20 cellular contexts compared by ENCODE assay signal in genomic region chr2:231576465-231576864, GRCh38. TPM values are rescaled to one million over a fixed set of nuclear protein-coding genes. Genes with fewer than 3 reads are reported as not detected.
"Had no signal": no experiment of that assay in that cellular context is flagged by ENCODE, and none has a peak within 500 bp of the region (broad histone marks: within the 10 kb centered on the region; RNA-seq: fewer than 3 reads in every experiment).

No MANE protein-coding gene starts in this region.

- H3K27ac Mint-ChIP-seq: activated CD8-positive, alpha-beta T cell treated with anti-CD3 and anti-CD28 coated beads for 36 hours; activated naive CD4-positive, alpha-beta T cell treated with anti-CD3 and anti-CD28 coated beads, Interleukin-2, amount 50 U/mL, for 72 hours; natural killer cell; progenitor cell of endocrine pancreas; stimulated activated naive B cell treated with anti-CD40 and anti-IgM and Interleukin-4, amounts not matched to agents 10 μg/mL and 1 μg/mL and 100 μg/mL, for 72 hours; T-helper 17 cell had no signal

- H3K4me3 ChIP-seq: cardiac muscle cell, esophagus muscularis mucosa, skin epidermis, tibial nerve had no signal

- DNase-seq: activated CD4-positive, alpha-beta T cell treated with anti-CD3 and anti-CD28 coated beads for 48 hours; activated CD8-positive, alpha-beta T cell treated with anti-CD3 and anti-CD28 coated beads for 36 hours; activated gamma-delta T cell; activated T-cell treated with anti-CD3 and anti-CD28 coated beads, Interleukin-2, amount 50 U/mL, for 48 hours; mammary epithelial cell; natural killer cell; nucleus accumbens; right cardiac atrium; stimulated activated CD4-positive, alpha-beta T cell treated with anti-CD3 and anti-CD28 coated beads, Interleukin-15, amount 100 ng/mL, for 24 hours; stimulated activated CD4-positive, alpha-beta T cell treated with anti-CD3 and anti-CD28 coated beads, Interleukin-4, amount 100 ng/mL, for 1 hour; stimulated activated naive B cell treated with anti-CD40 and anti-IgM and Interleukin-4, amounts not matched to agents 10 μg/mL and 1 μg/mL and 100 μg/mL, for 72 hours; T-helper 17 cell had no signal

- ATAC-seq: activated CD8-positive, alpha-beta T cell treated with anti-CD3 and anti-CD28 coated beads for 36 hours; activated naive CD4-positive, alpha-beta T cell treated with anti-CD3 and anti-CD28 coated beads, Interleukin-2, amount 50 U/mL, for 72 hours; stimulated activated naive B cell treated with anti-CD40 and anti-IgM and Interleukin-4, amounts not matched to agents 10 μg/mL and 1 μg/mL and 100 μg/mL, for 72 hours; T-helper 17 cell had no signal

- H3K9me3 ChIP-seq: esophagus muscularis mucosa, tibial nerve had no signal

- H3K36me3 ChIP-seq: cardiac muscle cell, esophagus muscularis mucosa, tibial nerve had no signal

- H3K27me3 ChIP-seq: cardiac muscle cell, esophagus muscularis mucosa, tibial nerve had no signal

- H3K36me3 Mint-ChIP-seq: activated naive CD4-positive, alpha-beta T cell treated with anti-CD3 and anti-CD28 coated beads, Interleukin-2, amount 50 U/mL, for 72 hours; natural killer cell had no signal

- H3K4me3 Mint-ChIP-seq: activated CD8-positive, alpha-beta T cell treated with anti-CD3 and anti-CD28 coated beads for 36 hours; stimulated activated naive B cell treated with anti-CD40 and anti-IgM and Interleukin-4, amounts not matched to agents 10 μg/mL and 1 μg/mL and 100 μg/mL, for 72 hours; T-helper 17 cell had no signal

- H3K27ac ChIP-seq: cardiac muscle cell, esophagus muscularis mucosa, skin epidermis, tibial nerve had no signal

- H3K27me3 Mint-ChIP-seq: progenitor cell of endocrine pancreas, T-helper 17 cell had no signal

RNA-seq across cellular contexts. Expression of gene TEX44, which starts 16.2 kb away (rescaled TPM):
- total RNA-seq: activated CD8-positive, alpha-beta T cell treated with anti-CD3 and anti-CD28 coated beads for 36 hours; activated naive CD4-positive, alpha-beta T cell treated with anti-CD3 and anti-CD28 coated beads, Interleukin-2, amount 50 U/mL, for 72 hours; cardiac muscle cell; esophagus muscularis mucosa; mammary epithelial cell; mucosa of gallbladder; natural killer cell; progenitor cell of endocrine pancreas; right cardiac atrium; subcutaneous adipose tissue; T-helper 17 cell; tibial nerve had no signal
- polyA plus RNA-seq: cardiac muscle cell, mammary epithelial cell, right cardiac atrium had no signal

RNA-seq across cellular contexts. Expression of gene NMUR1, which starts 46.2 kb away (rescaled TPM):
- total RNA-seq: activated naive CD4-positive, alpha-beta T cell treated with anti-CD3 and anti-CD28 coated beads, Interleukin-2, amount 50 U/mL, for 72 hours; mammary epithelial cell; progenitor cell of endocrine pancreas had no signal
- polyA plus RNA-seq: cardiac muscle cell, mammary epithelial cell had no signal
